In the genomic region with DNA sequence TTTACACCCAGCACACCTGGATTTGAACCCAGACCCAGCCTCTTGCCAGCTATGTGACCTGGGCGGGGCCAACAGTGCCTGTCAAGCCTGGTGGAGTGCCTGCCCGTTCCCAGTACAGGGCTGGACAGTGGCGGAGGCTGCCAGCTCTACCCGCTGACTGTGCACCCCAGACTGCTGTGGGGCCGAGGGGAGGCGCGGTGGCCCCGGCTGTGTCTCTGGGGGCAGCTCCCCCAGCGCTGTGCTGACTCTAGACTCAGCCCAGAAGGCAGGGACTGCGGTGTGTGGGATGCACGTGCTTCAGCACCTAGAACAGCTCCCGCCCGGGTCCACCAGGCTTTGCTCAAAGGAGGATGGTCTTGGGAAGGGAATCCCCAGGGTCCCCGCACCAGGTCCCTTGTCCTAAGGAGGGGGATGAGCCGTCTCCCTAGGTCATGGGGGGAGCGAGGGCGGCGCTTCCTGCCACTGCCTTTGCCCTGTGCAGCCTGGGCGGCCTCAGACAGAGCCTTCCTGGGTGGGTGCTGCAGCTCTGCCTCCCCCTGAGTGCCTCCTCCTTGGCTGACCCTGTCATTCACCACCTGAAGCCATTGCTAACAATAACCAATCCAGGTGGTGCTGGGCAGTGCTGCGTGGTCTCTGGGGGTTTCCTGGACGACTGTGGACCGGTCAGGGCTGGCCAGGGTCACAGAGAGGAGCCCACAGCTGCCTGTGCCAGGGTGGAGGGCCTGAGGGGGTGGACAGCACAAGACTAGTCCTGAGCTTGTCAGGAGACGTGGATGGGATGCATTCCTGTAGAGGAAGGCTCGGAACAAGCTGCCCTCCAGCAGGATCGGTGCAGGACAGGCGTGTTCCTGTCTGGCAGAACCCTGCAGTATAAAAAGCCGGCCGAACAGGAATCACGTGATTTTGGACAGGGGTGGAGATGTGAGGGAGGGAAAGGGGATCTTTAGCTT, we compare ENCODE assay signal across 11 cellular contexts. TPM values are rescaled to one million over a fixed set of nuclear protein-coding genes. Genes with fewer than 3 reads are reported as not detected.
DNase-seq lines count a peak whose midpoint lies in the region; ATAC-seq and TF ChIP-seq lines count a peak whose summit lies in the region.
"Had no signal": no experiment of that assay in that cellular context is flagged by ENCODE, and none has a peak within 500 bp of the region (broad histone marks: within the 10 kb centered on the region; RNA-seq: fewer than 3 reads in every experiment).

No MANE protein-coding gene starts in this region.

- no peaks in the 10 kb centered on the region for H3K79me2 ChIP-seq in mammary epithelial cell (ENCODE audit: insufficient read depth, low read length)

- H3K4me2 ChIP-seq in mammary epithelial cell (ENCODE audit: insufficient read depth, low read depth, low read length): no peak overlapping the region

- peaks cover 11% of the 10 kb centered on the region for H3K36me3 Mint-ChIP-seq in glutamatergic neuron (ENCODE audit: unreplicated experiment)

- H3K4me1 ChIP-seq in mammary epithelial cell (ENCODE audit: insufficient read depth, low read length): peaks cover 26% of the 10 kb centered on the region
- H3K4me1 ChIP-seq in right cardiac atrium (ENCODE audit: control insufficient read depth, insufficient read depth, low read length): peaks cover 4% of the 10 kb centered on the region
- H3K4me1 ChIP-seq in spleen: no peaks in the 10 kb centered on the region
- H3K4me1 ChIP-seq: BE2C had no signal

- CTCF ChIA-PET in mammary epithelial cell (lab: Charles Lee; ENCODE audit: low non-redundant PET): no interaction called here

- TF ChIP-seq CTCF in mammary epithelial cell (conservative IDR thresholded peaks at IDR 0.05 in 1 of 2, IDR thresholded peaks at IDR 0.05 in 1 of 2; ENCODE audit: extremely low read depth in 1 of 2, insufficient read depth in 1 of 2, low read depth in 1 of 2, low read length in 2 of 2) (no peak), spleen (IDR thresholded peaks at IDR 0.05 in 8 of 11, conservative IDR thresholded peaks at IDR 0.05 in 3 of 11) (no peak), glutamatergic neuron (IDR thresholded peaks at IDR 0.05; ENCODE audit: partially characterized antibody, unreplicated experiment) (no peak)

- H3K27ac ChIP-seq in mammary epithelial cell (ENCODE audit: insufficient read depth, low read depth, low read length): no peak overlapping the region
- no peak overlapping the region for H3K27ac ChIP-seq in right cardiac atrium (ENCODE audit: low read length)
- no peak overlapping the region for H3K27ac ChIP-seq in spleen

- DNase-seq in T47D (ENCODE audit: low read depth in 1 of 2, low spot score in 1 of 2) (peak; percentile 65 to 84), mammary epithelial cell (no peak), SHP77 treated with DMSO at 0.1 percent for 48 hours (lab: John Stamatoyannopoulos, UW) (peak; percentile 73), right cardiac atrium (no peak), spleen (peak; percentile 51), SIG-M5 (lab: John Stamatoyannopoulos, UW) (no peak), glutamatergic neuron (no peak), cortex of kidney (lab: John Stamatoyannopoulos, UW) (no peak)
- DNase-seq: BE2C, hypothalamus, NCI-H1105 treated with DMSO at 0.1 percent for 48 hours had no signal

- H3K27ac Mint-ChIP-seq in glutamatergic neuron (ENCODE audit: unreplicated experiment): no peak overlapping the region

- no peaks in the 10 kb centered on the region for H4K20me1 ChIP-seq in mammary epithelial cell (ENCODE audit: insufficient read depth, low read length)

- dilution Hi-C loops in mammary epithelial cell (cut with HindIII; ENCODE audit: low sequenced_read_pairs): no loop called here

- H3K36me3 ChIP-seq in mammary epithelial cell (ENCODE audit: insufficient read depth, low read length) (no peaks in the 10 kb centered on the region), spleen (no peaks in the 10 kb centered on the region)
- H3K36me3 ChIP-seq: BE2C had no signal

- H3K27me3 Mint-ChIP-seq in glutamatergic neuron (ENCODE audit: unreplicated experiment): peaks cover 2% of the 10 kb centered on the region

- 20% methylated on average over 17 of the region's 29 CpGs for WGBS in mammary epithelial cell (ENCODE audit: low coverage, missing lambda C conversion rate)
- 39% methylated on average over 29 of the region's 29 CpGs for WGBS in right cardiac atrium
- WGBS in spleen, 5 donors: 43 to 55% (median 44%) methylated on average over 21 to 29 of the region's 29 CpGs

- BruUV-seq in mammary epithelial cell (replicated peaks; lab: Mats Ljungman, UMichigan): no TSS peak

- H3K4me1 Mint-ChIP-seq in glutamatergic neuron (ENCODE audit: low read depth, unreplicated experiment): no peaks in the 10 kb centered on the region

- intact Hi-C loops in mammary epithelial cell (cut with micrococcal nuclease) (no loop called here), right cardiac atrium (cut with DNase I) (no loop called here), spleen (cut with DNase I; ENCODE audit: low total_unique reads) (no loop called here)

- H3K9me3 Mint-ChIP-seq in glutamatergic neuron (ENCODE audit: unreplicated experiment): peaks cover 2% of the 10 kb centered on the region

- H3K27me3 ChIP-seq in mammary epithelial cell (ENCODE audit: insufficient read depth, low read length) (no peaks in the 10 kb centered on the region), right cardiac atrium (ENCODE audit: control insufficient read depth, insufficient read depth) (no peaks in the 10 kb centered on the region), spleen (replicated peaks in 1 of 7) (peaks cover 0 to 40% (median 0%) of the 10 kb centered on the region in 7 donors)

- no peak for TF ChIP-seq POLR2A in spleen (IDR thresholded peaks at IDR 0.05)

- H3K4me3 ChIP-seq in mammary epithelial cell (replicated peaks in 1 of 3; ENCODE audit: insufficient read depth in 1 of 3, low read depth in 2 of 3, low read length in 3 of 3) (no peak overlapping the region), right cardiac atrium (ENCODE audit: low read length) (no peak overlapping the region), spleen (no peak overlapping the region)

- H3K4me3 Mint-ChIP-seq in glutamatergic neuron (ENCODE audit: unreplicated experiment): no peak overlapping the region

- in situ Hi-C loops in T47D (cut with HindIII; ENCODE audit: low pct_unique_long_range_greater_than_20kb, low sequenced_read_pairs): no loop called here
- in situ Hi-C loops in mammary epithelial cell (cut with MboI; ENCODE audit: low sequenced_read_pairs in 2 of 2): no loop called here

- ATAC-seq in right cardiac atrium: peak; percentile 39 to 40

- no peak overlapping the region for H3K9ac ChIP-seq in mammary epithelial cell (ENCODE audit: insufficient read depth, low read length)

- H2AFZ ChIP-seq in mammary epithelial cell (ENCODE audit: low read depth, low read length): no peak overlapping the region

- no peaks in the 10 kb centered on the region for H3K9me3 ChIP-seq in mammary epithelial cell (replicated peaks; ENCODE audit: insufficient read depth, low read length)
- no peaks in the 10 kb centered on the region for H3K9me3 ChIP-seq in right cardiac atrium (ENCODE audit: control insufficient read depth, low read length)
- H3K9me3 ChIP-seq in spleen: peaks cover 0 to 1% (median 0%) of the 10 kb centered on the region in 8 donors
- H3K9me3 ChIP-seq: BE2C had no signal

RNA-seq across cellular contexts. Expression of a gene that starts 18.6 kb away (rescaled TPM):
- total RNA-seq in mammary epithelial cell (10 to 100 TPM in 1 of 2 donors, 1 to 10 TPM in 1; 4.2 to 19.0 TPM), right cardiac atrium (1 to 10 TPM; 6.2 to 9.9 (median 8.8) TPM), spleen (10 to 100 TPM in 6 of 7 donors, 1 to 10 TPM in 1; 5.7 to 26.9 (median 22.2) TPM), glutamatergic neuron (ENCODE audit: unreplicated experiment) (13.8 TPM)
- polyA plus RNA-seq in mammary epithelial cell (8.6 TPM), right cardiac atrium (7.8 TPM), spleen (10 to 100 TPM in 2 of 3 donors, 1 to 10 TPM in 1; 6.0 to 13.0 (median 10.3) TPM)
- polyA minus RNA-seq in mammary epithelial cell: 4.3 TPM

Comparison
In these comparisons a context has a peak if more than half of its experiments do, and no peak if none do; other contexts are left out.
1. DNase-seq: peak in T47D (2 of 2), SHP77 treated with DMSO at 0.1 percent for 48 hours (single experiment) and spleen (single experiment); none in mammary epithelial cell (single experiment), right cardiac atrium (0 of 3), SIG-M5 (single experiment), glutamatergic neuron (single experiment) and cortex of kidney (single experiment).